Comparison of ENCODE assay signal across 9 cellular contexts in genomic region chr1:1763657-1764621, GRCh38. TPM values are rescaled to one million over a fixed set of nuclear protein-coding genes. Genes with fewer than 3 reads are reported as not detected.
DNase-seq lines count a peak whose midpoint lies in the region; ATAC-seq and TF ChIP-seq lines count a peak whose summit lies in the region.
"Had no signal": no experiment of that assay in that cellular context is flagged by ENCODE, and none has a peak within 500 bp of the region (broad histone marks: within the 10 kb centered on the region; RNA-seq: fewer than 3 reads in every experiment).

No MANE protein-coding gene starts in this region.

- POLR2A ChIA-PET in naive thymus-derived CD8-positive, alpha-beta T cell (lab: Charles Lee): no interaction called here

- H3K36me3 Mint-ChIP-seq in naive thymus-derived CD8-positive, alpha-beta T cell: peaks cover 0 to 59% (median 3%) of the 10 kb centered on the region in 3 donors

- H3K4me1 Mint-ChIP-seq in naive thymus-derived CD8-positive, alpha-beta T cell: peaks cover 6 to 12% (median 8%) of the 10 kb centered on the region in 4 donors

- H3K36me3 ChIP-seq in BLaER1: peaks cover 100% of the 10 kb centered on the region
- peaks cover 13 to 63% (median 39%) of the 10 kb centered on the region in 4 donors for H3K36me3 ChIP-seq in sigmoid colon

- H3K4me1 ChIP-seq in BLaER1 (peaks cover 46% of the 10 kb centered on the region), sigmoid colon (no peaks in the 10 kb centered on the region)

- peak overlapping the region in 2 of 10 donors; percentile 20 to 55 for H3K27ac Mint-ChIP-seq in naive thymus-derived CD8-positive, alpha-beta T cell

- peaks cover 100% of the 10 kb centered on the region for H4K20me1 ChIP-seq in BLaER1

- no peaks in the 10 kb centered on the region for H3K27me3 Mint-ChIP-seq in naive thymus-derived CD8-positive, alpha-beta T cell

- no peak overlapping the region for H3K4me3 Mint-ChIP-seq in naive thymus-derived CD8-positive, alpha-beta T cell

- 89% methylated on average over 32 of the region's 32 CpGs for WGBS in sigmoid colon, 2 donors

- peaks cover 0 to 3% (median 0%) of the 10 kb centered on the region in 9 donors for H3K9me3 Mint-ChIP-seq in naive thymus-derived CD8-positive, alpha-beta T cell

- peak; percentile 36 to 58 for ATAC-seq in naive thymus-derived CD8-positive, alpha-beta T cell

- H3K27ac ChIP-seq in BLaER1: no peak overlapping the region
- H3K27ac ChIP-seq in sigmoid colon: no peak overlapping the region

- no peaks in the 10 kb centered on the region for H3K27me3 ChIP-seq in BLaER1
- H3K27me3 ChIP-seq in sigmoid colon: no peaks in the 10 kb centered on the region

- H3K4me3 ChIP-seq in BLaER1 (no peak overlapping the region), epithelial cell of esophagus (ENCODE audit: low read length) (no peak overlapping the region), sigmoid colon (no peak overlapping the region)

- DNase-seq in NOMO-1 treated with DMSO at 0.1 percent for 48 hours (lab: John Stamatoyannopoulos, UW; ENCODE audit: unreplicated experiment) (peak; percentile 61), epithelial cell of esophagus (ENCODE audit: low read depth) (peak; percentile 93), NK-92 (lab: John Stamatoyannopoulos, UW; ENCODE audit: unreplicated experiment) (no peak), sigmoid colon (no peak), 8988T (no peak)
- peak in 1 of 10 donors; percentile 13 for DNase-seq in naive thymus-derived CD8-positive, alpha-beta T cell
- DNase-seq in stimulated activated CD4-positive, alpha-beta T cell treated with anti-CD3 and anti-CD28 coated beads, Interleukin-2, amount 100 ng/mL, for 48 hours: no peak
- DNase-seq: stimulated activated CD4-positive, alpha-beta T cell treated with anti-CD3 and anti-CD28 coated beads, Interleukin-4, amount 100 ng/mL, for 1 hour had no signal

- peaks cover 5% of the 10 kb centered on the region; the same call in 1 of the 2 replicates for H3K9me3 ChIP-seq in BLaER1
- H3K9me3 ChIP-seq in sigmoid colon: no peaks in the 10 kb centered on the region

- intact Hi-C loops in sigmoid colon (cut with DNase I): no loop called here

- TF ChIP-seq POLR2A in sigmoid colon (IDR thresholded peaks at IDR 0.05): no peak

- TF ChIP-seq CTCF in epithelial cell of esophagus (IDR thresholded peaks at IDR 0.05; ENCODE audit: insufficient read depth, low read depth, low read length, missing control alignments) (peak; percentile 24), sigmoid colon (IDR thresholded peaks at IDR 0.05) (no peak)

- H3K9ac ChIP-seq in BLaER1: no peak overlapping the region

- H3K4me2 ChIP-seq in BLaER1: 0 out of 2 replicates have a peak overlapping the region, but pooled peaks have one; percentile 2

- no peak for TF ChIP-seq EP300 in sigmoid colon (IDR thresholded peaks at IDR 0.05)

RNA-seq across cellular contexts. Expression of gene NADK, which starts 14.3 kb away (rescaled TPM):
- total RNA-seq in naive thymus-derived CD8-positive, alpha-beta T cell: 10 to 100 TPM; 47.3 to 53.9 TPM
- polyA plus RNA-seq in naive thymus-derived CD8-positive, alpha-beta T cell: 10 to 100 TPM; 18.3 to 25.4 (median 19.7) TPM
- 10 to 100 TPM; 34.9 to 66.7 (median 42.4) TPM for total RNA-seq in sigmoid colon
- polyA plus RNA-seq in sigmoid colon: 100 to 1,000 TPM in 2 of 3 donors, 10 to 100 TPM in 1; 72.7 to 121 (median 107) TPM

RNA-seq across cellular contexts. Expression of gene CDK11A, which starts 39.8 kb away (rescaled TPM):
- total RNA-seq in naive thymus-derived CD8-positive, alpha-beta T cell: 100 to 1,000 TPM; 162 to 173 TPM
- 10 to 100 TPM; 14.2 to 28.6 (median 14.4) TPM for polyA plus RNA-seq in naive thymus-derived CD8-positive, alpha-beta T cell
- 10 to 100 TPM; 21.6 to 53.7 (median 37.5) TPM for total RNA-seq in sigmoid colon
- 10 to 100 TPM; 19.8 to 35.0 (median 33.1) TPM for polyA plus RNA-seq in sigmoid colon

Comparison
In these comparisons a context has a peak if more than half of its experiments do, and no peak if none do; other contexts are left out.
1. DNase-seq: peak in NOMO-1 treated with DMSO at 0.1 percent for 48 hours (single experiment) and epithelial cell of esophagus (single experiment); none in NK-92 (single experiment), sigmoid colon (single experiment), 8988T (single experiment) and stimulated activated CD4-positive, alpha-beta T cell treated with anti-CD3 and anti-CD28 coated beads, Interleukin-2, amount 100 ng/mL, for 48 hours (0 of 2).